ENCODE assay signal across 9 cellular contexts in the genomic region with DNA sequence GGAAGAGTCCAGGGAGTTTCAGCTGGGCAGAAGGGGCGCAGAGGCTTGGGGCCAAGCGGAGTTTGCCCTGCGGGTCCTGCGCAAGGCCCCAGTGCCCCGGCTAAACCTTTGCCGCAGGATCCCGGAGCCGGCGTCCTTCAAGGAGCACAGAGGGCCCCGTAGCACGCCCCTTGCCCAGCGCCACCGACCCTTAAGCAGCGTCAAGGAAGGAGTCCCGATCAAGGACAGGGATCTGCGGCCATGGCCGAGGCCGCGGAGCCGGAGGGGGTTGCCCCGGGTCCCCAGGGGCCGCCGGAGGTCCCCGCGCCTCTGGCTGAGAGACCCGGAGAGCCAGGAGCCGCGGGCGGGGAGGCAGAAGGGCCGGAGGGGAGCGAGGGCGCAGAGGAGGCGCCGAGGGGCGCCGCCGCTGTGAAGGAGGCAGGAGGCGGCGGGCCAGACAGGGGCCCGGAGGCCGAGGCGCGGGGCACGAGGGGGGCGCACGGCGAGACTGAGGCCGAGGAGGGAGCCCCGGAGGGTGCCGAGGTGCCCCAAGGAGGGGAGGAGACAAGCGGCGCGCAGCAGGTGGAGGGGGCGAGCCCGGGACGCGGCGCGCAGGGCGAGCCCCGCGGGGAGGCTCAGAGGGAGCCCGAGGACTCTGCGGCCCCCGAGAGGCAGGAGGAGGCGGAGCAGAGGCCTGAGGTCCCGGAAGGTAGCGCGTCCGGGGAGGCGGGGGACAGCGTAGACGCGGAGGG. TPM values are rescaled to one million over a fixed set of nuclear protein-coding genes. Genes with fewer than 3 reads are reported as not detected.
DNase-seq lines count a peak whose midpoint lies in the region; ATAC-seq and TF ChIP-seq lines count a peak whose summit lies in the region.
"Had no signal": no experiment of that assay in that cellular context is flagged by ENCODE, and none has a peak within 500 bp of the region (broad histone marks: within the 10 kb centered on the region; RNA-seq: fewer than 3 reads in every experiment).

No MANE protein-coding gene starts in this region.

- ATAC-seq in GM18505 (IDR thresholded peaks at IDR 0.05; ENCODE audit: unreplicated experiment) (no peak), HG03175 (IDR thresholded peaks at IDR 0.05; ENCODE audit: unreplicated experiment) (peak; percentile 61)

- H3K4me3 Mint-ChIP-seq in neural crest cell: peak overlapping the region; percentile 75
- no peak overlapping the region for H3K4me3 Mint-ChIP-seq in Calu3 (ENCODE audit: low read depth, unreplicated experiment)

- no peak for TF ChIP-seq CTCF in neural crest cell (conservative IDR thresholded peaks at IDR 0.05)
- TF ChIP-seq CTCF in Calu3 (IDR thresholded peaks at IDR 0.05; ENCODE audit: unreplicated experiment): no peak

- H3K36me3 Mint-ChIP-seq in neural crest cell (ENCODE audit: low read depth): no peaks in the 10 kb centered on the region
- peaks cover 4% of the 10 kb centered on the region for H3K36me3 Mint-ChIP-seq in Calu3 (ENCODE audit: insufficient read depth, unreplicated experiment)

- peaks cover 4% of the 10 kb centered on the region for H3K4me1 Mint-ChIP-seq in neural crest cell
- peaks cover 16% of the 10 kb centered on the region for H3K4me1 Mint-ChIP-seq in Calu3 (ENCODE audit: low read depth, unreplicated experiment)

- peaks cover 97% of the 10 kb centered on the region for H3K27me3 Mint-ChIP-seq in neural crest cell (ENCODE audit: low read depth)
- peaks cover 25% of the 10 kb centered on the region for H3K27me3 Mint-ChIP-seq in Calu3 (ENCODE audit: unreplicated experiment)

- in situ Hi-C loops in KBM-7 (cut with MboI; ENCODE audit: low pct_unique_long_range_greater_than_20kb, low sequenced_read_pairs): no loop called here

- CTCF ChIA-PET in Calu3 (lab: Charles Lee): no interaction called here

- peak; percentile 48 for TF ChIP-seq POLR2A in GM18505 (IDR thresholded peaks at IDR 0.05; ENCODE audit: borderline replicate concordance, extremely low read depth, insufficient read depth, insufficient read length)

- intact Hi-C loops in Calu3 (cut with micrococcal nuclease; ENCODE audit: unreplicated experiment): no loop called here

- BruUV-seq in Calu3 (replicated peaks; lab: Mats Ljungman, UMichigan): no TSS peak

- H3K27ac Mint-ChIP-seq in neural crest cell (ENCODE audit: unreplicated experiment) (no peak overlapping the region), Calu3 (ENCODE audit: unreplicated experiment) (no peak overlapping the region)

- H3K9me3 Mint-ChIP-seq in neural crest cell (no peaks in the 10 kb centered on the region), Calu3 (ENCODE audit: low read depth, unreplicated experiment) (no peaks in the 10 kb centered on the region)

- DNase-seq in ecto neural progenitor cell (ENCODE audit: low spot score) (peak; percentile 66), neural crest cell (ENCODE audit: low read depth, low spot score) (peak; percentile 17), Calu3 (no peak), KBM-7 (no peak), NCI-H146 (lab: John Stamatoyannopoulos, UW) (no peak), D341Med (ENCODE audit: low spot score) (no peak)

RNA-seq across cellular contexts. Expression of a gene that starts 0.5 kb away (rescaled TPM):
- total RNA-seq in neural crest cell: 0.19 and 0.25 TPM in 2 replicates
- 0.24 and 0.42 TPM in 2 replicates for total RNA-seq in Calu3 (2022)
- total RNA-seq: LHCN-M2 had no signal

RNA-seq across cellular contexts. Expression of a gene that starts 54.4 kb away (rescaled TPM):
- total RNA-seq in neural crest cell: 13.0 and 14.2 TPM in 2 replicates
- 25.4 and 25.7 TPM in 2 replicates for total RNA-seq in Calu3 (2022)

Comparison
In these comparisons a context has a peak if more than half of its experiments do, and no peak if none do; other contexts are left out.
1. DNase-seq: peak in ecto neural progenitor cell (single experiment) and neural crest cell (single experiment); none in Calu3 (single experiment), KBM-7 (single experiment), NCI-H146 (single experiment) and D341Med (single experiment).